Comparison of ENCODE assay signal across 12 cellular contexts in genomic region chr7:44383566-44383965, GRCh38. TPM values are rescaled to one million over a fixed set of nuclear protein-coding genes. Genes with fewer than 3 reads are reported as not detected.
DNase-seq lines count a peak whose midpoint lies in the region; ATAC-seq and TF ChIP-seq lines count a peak whose summit lies in the region.
"Had no signal": no experiment of that assay in that cellular context is flagged by ENCODE, and none has a peak within 500 bp of the region (broad histone marks: within the 10 kb centered on the region; RNA-seq: fewer than 3 reads in every experiment).

No MANE protein-coding gene starts in this region.

- H2BK12ac ChIP-seq in mesenchymal stem cell (ENCODE audit: low read length in 2 of 2): peak overlapping the region in 1 of 2 experiments; percentile 88

- peaks cover 12% of the 10 kb centered on the region for H3K36me3 Mint-ChIP-seq in activated naive CD8-positive, alpha-beta T cell treated with anti-CD3 and anti-CD28 coated beads, Interleukin-2, amount 50 U/mL, for 24 hours (ENCODE audit: low read depth)

- no peak overlapping the region for H3K4me2 ChIP-seq in mesenchymal stem cell (ENCODE audit: low read length, poor library complexity, severe bottlenecking)

- no peak overlapping the region for H2BK5ac ChIP-seq in mesenchymal stem cell (ENCODE audit: low read depth, low read length, poor library complexity, severe bottlenecking)

- peak overlapping the region; percentile 1 to 30 for H3K4ac ChIP-seq in mesenchymal stem cell (ENCODE audit: low read depth in 1 of 2, low read length in 2 of 2)

- H2BK120ac ChIP-seq in mesenchymal stem cell (ENCODE audit: low read depth, low read length): no peak overlapping the region

- no peaks in the 10 kb centered on the region for H3K27me3 ChIP-seq in AG04450 (ENCODE audit: control insufficient read depth, insufficient read depth, low read length)
- no peaks in the 10 kb centered on the region for H3K27me3 ChIP-seq in mesenchymal stem cell (ENCODE audit: control insufficient read depth in 1 of 2, insufficient read depth in 1 of 2, low read length in 2 of 2)

- peaks cover 55% of the 10 kb centered on the region for H3K4me1 ChIP-seq in mesenchymal stem cell (ENCODE audit: control insufficient read depth, insufficient read depth, low read depth, low read length)

- H2AFZ ChIP-seq in mesenchymal stem cell (ENCODE audit: low read depth, low read length): peak overlapping the region; percentile 10

- WGBS in mesenchymal stem cell: 29% methylated on average over 9 of the region's 11 CpGs

- peak overlapping the region; percentile 6 for H2AK5ac ChIP-seq in mesenchymal stem cell (ENCODE audit: low read length, severe bottlenecking)

- no peaks in the 10 kb centered on the region for H3K4me1 Mint-ChIP-seq in activated naive CD8-positive, alpha-beta T cell treated with anti-CD3 and anti-CD28 coated beads, Interleukin-2, amount 50 U/mL, for 24 hours
- H3K4me1 Mint-ChIP-seq: activated CD4-positive, alpha-beta T cell treated with anti-CD3 and anti-CD28 coated beads, Interleukin-2, amount 10 ng/mL, durations not matched to agents 7 days and 5 days had no signal

- POLR2A ChIA-PET in AG04450 (lab: Yijun Ruan, JAX): no interaction called here

- no peak overlapping the region for H3K4me3 ChIP-seq in AG04450 (ENCODE audit: low read depth, low read length)
- H3K4me3 ChIP-seq in mesenchymal stem cell (ENCODE audit: insufficient read depth in 1 of 2, low read depth in 1 of 2, low read length in 2 of 2): peak overlapping the region in 1 of 2 experiments; percentile 13

- peak overlapping the region; percentile 15 to 91 for H3K18ac ChIP-seq in mesenchymal stem cell (ENCODE audit: low read depth in 1 of 2, low read length in 2 of 2)

- peaks cover 42 to 56% of the 10 kb centered on the region in 2 experiments for H3K36me3 ChIP-seq in mesenchymal stem cell (ENCODE audit: control insufficient read depth in 1 of 2, insufficient read depth in 2 of 2, low read depth in 1 of 2, low read length in 2 of 2)

- H4K91ac ChIP-seq in mesenchymal stem cell (ENCODE audit: low read length): peak overlapping the region; percentile 5

- H3K27me3 Mint-ChIP-seq in activated naive CD8-positive, alpha-beta T cell treated with anti-CD3 and anti-CD28 coated beads, Interleukin-2, amount 50 U/mL, for 24 hours: no peaks in the 10 kb centered on the region
- H3K27me3 Mint-ChIP-seq: activated CD4-positive, alpha-beta T cell treated with anti-CD3 and anti-CD28 coated beads, Interleukin-2, amount 10 ng/mL, durations not matched to agents 7 days and 5 days had no signal

- H3K9me3 ChIP-seq in AG04450 (ENCODE audit: control insufficient read depth, insufficient read depth, low read length) (no peaks in the 10 kb centered on the region), mesenchymal stem cell (ENCODE audit: control insufficient read depth, low read length) (no peaks in the 10 kb centered on the region)

- H3K4me3 Mint-ChIP-seq in activated naive CD8-positive, alpha-beta T cell treated with anti-CD3 and anti-CD28 coated beads, Interleukin-2, amount 50 U/mL, for 24 hours: no peak overlapping the region
- H3K4me3 Mint-ChIP-seq: activated CD4-positive, alpha-beta T cell treated with anti-CD3 and anti-CD28 coated beads, Interleukin-2, amount 10 ng/mL, durations not matched to agents 7 days and 5 days; nephron progenitor cell had no signal

- H3K9ac ChIP-seq in mesenchymal stem cell (ENCODE audit: low read length): peak overlapping the region; percentile 65

- CTCF ChIA-PET in AG04450 (lab: Charles Lee): interaction anchor here (0.9 kb wide), 1 partner anchor 143 kb away, joined by 3 read pairs; no protein-coding TSS in a partner anchor

- H3K9me3 Mint-ChIP-seq in activated naive CD8-positive, alpha-beta T cell treated with anti-CD3 and anti-CD28 coated beads, Interleukin-2, amount 50 U/mL, for 24 hours: no peaks in the 10 kb centered on the region
- H3K9me3 Mint-ChIP-seq: activated CD4-positive, alpha-beta T cell treated with anti-CD3 and anti-CD28 coated beads, Interleukin-2, amount 10 ng/mL, durations not matched to agents 7 days and 5 days; nephron progenitor cell had no signal

- no peak for TF ChIP-seq CTCF in AG04450 (IDR thresholded peaks at IDR 0.05; ENCODE audit: low read depth, low read length)

- H3K23ac ChIP-seq in mesenchymal stem cell (ENCODE audit: low read length in 2 of 2): no peak overlapping the region

- ATAC-seq in activated naive CD8-positive, alpha-beta T cell treated with anti-CD3 and anti-CD28 coated beads, Interleukin-2, amount 50 U/mL, for 24 hours: no peak
- ATAC-seq in HG03025 (IDR thresholded peaks at IDR 0.05; ENCODE audit: low FRiP score, unreplicated experiment): no peak

- DNase-seq in AG04450 (ENCODE audit: low read depth, low spot score): peak; percentile 18
- peak; percentile 67 for DNase-seq in NCI-H226
- peak; percentile 89 for DNase-seq in dermis blood vessel endothelial cell
- DNase-seq in mesenchymal stem cell: peak; percentile 88
- DNase-seq in activated naive CD8-positive, alpha-beta T cell treated with anti-CD3 and anti-CD28 coated beads, Interleukin-2, amount 50 U/mL, for 24 hours: no peak
- DNase-seq in OCI-M1 (lab: John Stamatoyannopoulos, UW): no peak
- DNase-seq in activated CD4-positive, alpha-beta T cell treated with anti-CD3 and anti-CD28 coated beads, Interleukin-2, amount 50 U/mL, for 4 hours: no peak
- DNase-seq: activated CD4-positive, alpha-beta T cell treated with anti-CD3 and anti-CD28 coated beads, Interleukin-2, amount 10 ng/mL, durations not matched to agents 7 days and 5 days; hippocampal formation; nephron progenitor cell had no signal

- peaks cover 28% of the 10 kb centered on the region for H3K79me1 ChIP-seq in mesenchymal stem cell (replicated peaks; ENCODE audit: low read length, poor library complexity, severe bottlenecking)

- no peak overlapping the region for H2BK15ac ChIP-seq in mesenchymal stem cell (ENCODE audit: low read depth, poor library complexity, severe bottlenecking)

- no peak overlapping the region for H3K27ac Mint-ChIP-seq in activated naive CD8-positive, alpha-beta T cell treated with anti-CD3 and anti-CD28 coated beads, Interleukin-2, amount 50 U/mL, for 24 hours
- H3K27ac Mint-ChIP-seq: activated CD4-positive, alpha-beta T cell treated with anti-CD3 and anti-CD28 coated beads, Interleukin-2, amount 10 ng/mL, durations not matched to agents 7 days and 5 days; nephron progenitor cell had no signal

- H3K27ac ChIP-seq in AG04450 (ENCODE audit: low read depth, low read length) (peak overlapping the region; percentile 67), mesenchymal stem cell (ENCODE audit: low read length, poor library complexity, severe bottlenecking) (peak overlapping the region; percentile 77)
- H3K27ac ChIP-seq: C4-2B had no signal

- peak overlapping the region in 1 of 2 experiments; percentile 83 for H3K14ac ChIP-seq in mesenchymal stem cell (ENCODE audit: low read length in 2 of 2)

- no peak overlapping the region for H4K8ac ChIP-seq in mesenchymal stem cell (ENCODE audit: low read length)

RNA-seq across cellular contexts. Expression of gene CAMK2B, which starts 58.2 kb away (rescaled TPM):
- polyA plus RNA-seq in AG04450 (2011; rRNA removed): 0.12 TPM in 1 of 2 replicates, not detected in the other
- 0.83 TPM in 1 of 2 replicates, not detected in the other for polyA minus RNA-seq in AG04450 (2011; rRNA and poly(A)+ RNA removed)
- 0.09 and 0.17 TPM in 2 replicates for total RNA-seq in dermis blood vessel endothelial cell
- polyA plus RNA-seq in mesenchymal stem cell (2013, experiment 1 of 2): 0.04 TPM
- polyA plus RNA-seq in mesenchymal stem cell (2013, experiment 2 of 2): 0.12 TPM
- total RNA-seq: activated CD4-positive, alpha-beta T cell treated with anti-CD3 and anti-CD28 coated beads, Interleukin-2, amount 10 ng/mL, durations not matched to agents 7 days and 5 days had no signal

Comparison
In these comparisons a context has a peak if more than half of its experiments do, and no peak if none do; other contexts are left out.
1. DNase-seq: peak in AG04450 (single experiment), NCI-H226 (single experiment), dermis blood vessel endothelial cell (single experiment) and mesenchymal stem cell (single experiment); none in activated naive CD8-positive, alpha-beta T cell treated with anti-CD3 and anti-CD28 coated beads, Interleukin-2, amount 50 U/mL, for 24 hours (single experiment), OCI-M1 (single experiment) and activated CD4-positive, alpha-beta T cell treated with anti-CD3 and anti-CD28 coated beads, Interleukin-2, amount 50 U/mL, for 4 hours (0 of 2).